ENCODE assay signal across 25 cellular contexts in the genomic region with DNA sequence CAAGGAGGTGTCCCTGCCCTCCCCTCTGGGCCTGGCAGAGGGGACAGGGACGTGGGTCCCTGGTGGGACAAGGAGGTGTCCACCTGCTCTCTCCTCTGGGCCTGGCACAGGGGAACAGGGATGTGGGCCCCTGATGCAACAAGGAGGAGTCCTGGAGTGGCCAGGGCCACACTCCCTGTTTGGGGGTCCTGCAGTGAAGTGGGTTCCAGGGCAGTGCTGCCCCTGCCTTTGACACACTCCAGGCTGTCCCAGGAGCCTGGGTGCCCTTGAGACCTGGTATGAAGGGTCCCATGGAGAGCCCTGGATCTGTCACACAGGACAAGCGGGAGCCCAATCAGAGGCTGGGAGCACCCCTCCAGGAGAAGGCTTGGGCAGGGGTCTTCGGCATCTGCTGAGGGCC.
DNase-seq lines count a peak whose midpoint lies in the region; ATAC-seq, FAIRE-seq and TF ChIP-seq lines count a peak whose summit lies in the region.
"Had no signal": no experiment of that assay in that cellular context is flagged by ENCODE, and none has a peak within 500 bp of the region (broad histone marks: within the 10 kb centered on the region; RNA-seq: fewer than 3 reads in every experiment).

No MANE protein-coding gene starts in this region.

- H3K79me2 ChIP-seq in HepG2 (ENCODE audit: insufficient read depth, low read length) = no peaks in the 10 kb centered on the region

- no peak overlapping the region for H3K9ac ChIP-seq in HepG2 (ENCODE audit: insufficient read depth, low read depth, low read length)
- H3K9ac ChIP-seq: BLaER1 treated with 17β-estradiol and CSF1 and Interleukin-3, amounts not matched to agents 10 nM and 100 nM had no signal

- H3K36me3 Mint-ChIP-seq in activated naive CD4-positive, alpha-beta T cell treated with anti-CD3 and anti-CD28 coated beads for 36 hours (ENCODE audit: low read depth) = no peaks in the 10 kb centered on the region
- H3K36me3 Mint-ChIP-seq in activated T-helper 1 cell treated with anti-CD3 and anti-CD28 coated beads, Interleukin-12 subunit alpha, Interleukin-12 subunit beta, Interleukin-2, Interleukin-4 antibody, amounts not matched to agents 30 ng/mL and 10 ng/mL and 1 ng/mL, durations not matched to agents 14 hours and 24 hours and 36 hours (ENCODE audit: low read depth) = no peaks in the 10 kb centered on the region
- H3K36me3 Mint-ChIP-seq: CD14-positive monocyte; CD8-positive, alpha-beta memory T cell had no signal

- H3K4me1 Mint-ChIP-seq in activated naive CD4-positive, alpha-beta T cell treated with anti-CD3 and anti-CD28 coated beads for 36 hours (ENCODE audit: low read depth) = no peaks in the 10 kb centered on the region
- H3K4me1 Mint-ChIP-seq in activated T-helper 1 cell treated with anti-CD3 and anti-CD28 coated beads, Interleukin-12 subunit alpha, Interleukin-12 subunit beta, Interleukin-2, Interleukin-4 antibody, amounts not matched to agents 30 ng/mL and 10 ng/mL and 1 ng/mL, durations not matched to agents 14 hours and 24 hours and 36 hours (ENCODE audit: low read depth) = no peaks in the 10 kb centered on the region
- H3K4me1 Mint-ChIP-seq: CD14-positive monocyte; CD8-positive, alpha-beta memory T cell had no signal

- BruUV-seq in HepG2 (replicated peaks; lab: Mats Ljungman, UMichigan) = no TSS peak

- CTCF ChIA-PET in HepG2 (lab: Yijun Ruan, JAX; ENCODE audit: low intra/inter-chr PET ratio, low total read pairs) = no interaction called here
- CTCF ChIA-PET in activated naive CD4-positive, alpha-beta T cell treated with anti-CD3 and anti-CD28 coated beads for 36 hours (lab: Charles Lee) = no interaction called here

- TF ChIP-seq CTCF in right lobe of liver (IDR thresholded peaks at IDR 0.05) (no peak), HepG2 (CRISPR knock-in tag; IDR thresholded peaks at IDR 0.05) (no peak), lower lobe of right lung (IDR thresholded peaks at IDR 0.05) (no peak)

- DNase-seq in right lobe of liver (peak in 2 of 3 donors; percentile 8 to 36), HepG2 (ENCODE audit: low spot score) (no peak), lower lobe of right lung (peak; percentile 35), posterior vena cava (ENCODE audit: low spot score) (peak; percentile 45), NCI-H2081 treated with DMSO at 0.1 percent for 48 hours (lab: John Stamatoyannopoulos, UW) (no peak)
- DNase-seq in activated naive CD4-positive, alpha-beta T cell treated with anti-CD3 and anti-CD28 coated beads for 36 hours = no peak
- DNase-seq in activated T-helper 1 cell treated with anti-CD3 and anti-CD28 coated beads, Interleukin-12 subunit alpha, Interleukin-12 subunit beta, Interleukin-2, Interleukin-4 antibody, amounts not matched to agents 30 ng/mL and 10 ng/mL and 1 ng/mL, durations not matched to agents 14 hours and 24 hours and 36 hours (ENCODE audit: low spot score) = no peak
- DNase-seq: 8988T; ACHN; AML-193; BE2C; CD4-positive, alpha-beta T cell; DMS 273 treated with DMSO at 0.1 percent for 48 hours; DMS79; EL; GDM1; H9 had no signal

- WGBS in right lobe of liver (ENCODE audit: insufficient coverage, low coverage, low lambda C conversion rate, missing lambda C conversion rate) = no CpG with 5 or more reads among the region's 3 CpGs
- WGBS in HepG2 (ENCODE audit: low lambda C conversion rate) = 0% methylated on average over 1 of the region's 3 CpGs

- H3K4me1 ChIP-seq in right lobe of liver (peaks cover 0 to 7% (median 0%) of the 10 kb centered on the region in 4 donors), HepG2 (ENCODE audit: insufficient read depth, low read length) (no peaks in the 10 kb centered on the region), lower lobe of right lung (no peaks in the 10 kb centered on the region)
- H3K4me1 ChIP-seq: BE2C had no signal

- TF ChIP-seq EP300 in HepG2 (IDR thresholded peaks at IDR 0.05; ENCODE audit: low read depth in 2 of 2, low read length in 2 of 2) (no peak), HepG2 (CRISPR knock-in tag; IDR thresholded peaks at IDR 0.05; ENCODE audit: borderline replicate concordance) (no peak)

- H3K27me3 ChIP-seq in right lobe of liver (no peaks in the 10 kb centered on the region), HepG2 (ENCODE audit: control insufficient read depth in 1 of 2, insufficient read depth in 2 of 2, low read length in 2 of 2) (peaks cover 19 to 96% of the 10 kb centered on the region in 2 experiments), lower lobe of right lung (ENCODE audit: low read depth) (no peaks in the 10 kb centered on the region)
- H3K27me3 ChIP-seq: BE2C had no signal

- H3K4me3 Mint-ChIP-seq in activated naive CD4-positive, alpha-beta T cell treated with anti-CD3 and anti-CD28 coated beads for 36 hours = no peak overlapping the region
- no peak overlapping the region for H3K4me3 Mint-ChIP-seq in activated T-helper 1 cell treated with anti-CD3 and anti-CD28 coated beads, Interleukin-12 subunit alpha, Interleukin-12 subunit beta, Interleukin-2, Interleukin-4 antibody, amounts not matched to agents 30 ng/mL and 10 ng/mL and 1 ng/mL, durations not matched to agents 14 hours and 24 hours and 36 hours
- H3K4me3 Mint-ChIP-seq: CD14-positive monocyte; CD4-positive, alpha-beta T cell; GM23338; H9 had no signal

- POLR2A ChIA-PET in HepG2 (lab: Yijun Ruan, JAX) = no interaction called here

- H3K27ac Mint-ChIP-seq in activated naive CD4-positive, alpha-beta T cell treated with anti-CD3 and anti-CD28 coated beads for 36 hours = no peak overlapping the region
- no peak overlapping the region for H3K27ac Mint-ChIP-seq in activated T-helper 1 cell treated with anti-CD3 and anti-CD28 coated beads, Interleukin-12 subunit alpha, Interleukin-12 subunit beta, Interleukin-2, Interleukin-4 antibody, amounts not matched to agents 30 ng/mL and 10 ng/mL and 1 ng/mL, durations not matched to agents 14 hours and 24 hours and 36 hours
- H3K27ac Mint-ChIP-seq: CD14-positive monocyte; CD4-positive, alpha-beta T cell; CD8-positive, alpha-beta memory T cell; GM23338; H9 had no signal

- H3K9me3 ChIP-seq in right lobe of liver (no peaks in the 10 kb centered on the region), HepG2 (ENCODE audit: low read length) (peaks cover 4% of the 10 kb centered on the region; the same call in 1 of the 2 replicates), lower lobe of right lung (peaks cover 6% of the 10 kb centered on the region)
- H3K9me3 ChIP-seq: BE2C had no signal

- H2AFZ ChIP-seq in HepG2 (ENCODE audit: low read length) = no peak overlapping the region
- H2AFZ ChIP-seq: GM23338 had no signal

- ATAC-seq in right lobe of liver = no peak
- no peak for ATAC-seq in HepG2
- peak in 1 of 2 donors; percentile 4 for ATAC-seq in lower lobe of right lung
- ATAC-seq: A549, GM12878, GM23338, HCT116 had no signal

- H3K9me3 Mint-ChIP-seq in activated naive CD4-positive, alpha-beta T cell treated with anti-CD3 and anti-CD28 coated beads for 36 hours = peaks cover 12% of the 10 kb centered on the region
- peaks cover 11% of the 10 kb centered on the region for H3K9me3 Mint-ChIP-seq in activated T-helper 1 cell treated with anti-CD3 and anti-CD28 coated beads, Interleukin-12 subunit alpha, Interleukin-12 subunit beta, Interleukin-2, Interleukin-4 antibody, amounts not matched to agents 30 ng/mL and 10 ng/mL and 1 ng/mL, durations not matched to agents 14 hours and 24 hours and 36 hours

- TF ChIP-seq POLR2A in right lobe of liver (IDR thresholded peaks at IDR 0.05) = no peak
- TF ChIP-seq POLR2A in HepG2 (IDR thresholded peaks at IDR 0.05; ENCODE audit: insufficient read depth in 1 of 2, low read depth in 2 of 2, low read length in 2 of 2) = no peak

- H3K27ac ChIP-seq in right lobe of liver (no peak overlapping the region), HepG2 (ENCODE audit: extremely low read length, insufficient read depth, low read length) (no peak overlapping the region), lower lobe of right lung (no peak overlapping the region)
- H3K27ac ChIP-seq: A549; BLaER1 treated with 17β-estradiol and CSF1 and Interleukin-3, amounts not matched to agents 10 nM and 100 nM had no signal

- H3K4me2 ChIP-seq in HepG2 (ENCODE audit: low read depth, low read length) = no peak overlapping the region
- H3K4me2 ChIP-seq: A549; BLaER1 treated with 17β-estradiol and CSF1 and Interleukin-3, amounts not matched to agents 10 nM and 100 nM; GM23338 had no signal

- no peaks in the 10 kb centered on the region for H4K20me1 ChIP-seq in HepG2 (ENCODE audit: insufficient read depth, low read length)

- no peak for FAIRE-seq in HepG2 (lab: Jason Lieb, UNC)
- FAIRE-seq: A549, D721Med, GM12878 had no signal

- H3K4me3 ChIP-seq in right lobe of liver = no peak overlapping the region
- H3K4me3 ChIP-seq in HepG2 (replicated peaks in 1 of 3; ENCODE audit: insufficient read depth in 1 of 3, low read depth in 2 of 3, low read length in 3 of 3) = no peak overlapping the region
- H3K4me3 ChIP-seq in lower lobe of right lung = no peak overlapping the region
- H3K4me3 ChIP-seq: A549; BLaER1 treated with 17β-estradiol and CSF1 and Interleukin-3, amounts not matched to agents 10 nM and 100 nM; GM12878; GM23338 had no signal

- H3K27me3 Mint-ChIP-seq in activated naive CD4-positive, alpha-beta T cell treated with anti-CD3 and anti-CD28 coated beads for 36 hours (ENCODE audit: low read depth) = peaks cover 2% of the 10 kb centered on the region
- H3K27me3 Mint-ChIP-seq in activated T-helper 1 cell treated with anti-CD3 and anti-CD28 coated beads, Interleukin-12 subunit alpha, Interleukin-12 subunit beta, Interleukin-2, Interleukin-4 antibody, amounts not matched to agents 30 ng/mL and 10 ng/mL and 1 ng/mL, durations not matched to agents 14 hours and 24 hours and 36 hours (ENCODE audit: insufficient read depth) = no peaks in the 10 kb centered on the region
- H3K27me3 Mint-ChIP-seq: CD4-positive, alpha-beta T cell had no signal

- TF ChIP-seq RAD21 in HepG2 (CRISPR knock-in tag; IDR thresholded peaks at IDR 0.05) = no peak

- intact Hi-C loops in right lobe of liver (cut with DNase I) = no loop called here
- intact Hi-C loops in HepG2 (cut with micrococcal nuclease; ENCODE audit: unreplicated experiment) = no loop called here
- intact Hi-C loops in lower lobe of right lung (cut with DNase I) = no loop called here
- intact Hi-C loops in posterior vena cava (cut with DNase I) = no loop called here
- intact Hi-C loops in activated naive CD4-positive, alpha-beta T cell treated with anti-CD3 and anti-CD28 coated beads for 36 hours (cut with micrococcal nuclease) = no loop called here
- intact Hi-C loops in activated T-helper 1 cell treated with anti-CD3 and anti-CD28 coated beads, Interleukin-12 subunit alpha, Interleukin-12 subunit beta, Interleukin-2, Interleukin-4 antibody, amounts not matched to agents 30 ng/mL and 10 ng/mL and 1 ng/mL, durations not matched to agents 14 hours and 24 hours and 36 hours (cut with micrococcal nuclease) = no loop called here

- in situ Hi-C loops in HepG2 (cut with HindIII; ENCODE audit: extremely low pct_ligation_motif_present, low pct_unique_long_range_greater_than_20kb) = no loop called here

- H3K36me3 ChIP-seq in right lobe of liver = no peaks in the 10 kb centered on the region
- H3K36me3 ChIP-seq in HepG2 (replicated peaks in 1 of 2; ENCODE audit: control insufficient read depth in 1 of 2, insufficient read depth in 2 of 2, low read length in 2 of 2) = no peaks in the 10 kb centered on the region
- H3K36me3 ChIP-seq in lower lobe of right lung = no peaks in the 10 kb centered on the region
- H3K36me3 ChIP-seq: BE2C; BLaER1 treated with 17β-estradiol and CSF1 and Interleukin-3, amounts not matched to agents 10 nM and 100 nM had no signal

Comparison
In these comparisons a context has a peak if more than half of its experiments do, and no peak if none do; other contexts are left out.
1. DNase-seq: peak in right lobe of liver (2 of 3), lower lobe of right lung (single experiment) and posterior vena cava (single experiment); none in HepG2 (single experiment), activated naive CD4-positive, alpha-beta T cell treated with anti-CD3 and anti-CD28 coated beads for 36 hours (single experiment), activated T-helper 1 cell treated with anti-CD3 and anti-CD28 coated beads, Interleukin-12 subunit alpha, Interleukin-12 subunit beta, Interleukin-2, Interleukin-4 antibody, amounts not matched to agents 30 ng/mL and 10 ng/mL and 1 ng/mL, durations not matched to agents 14 hours and 24 hours and 36 hours (single experiment) and NCI-H2081 treated with DMSO at 0.1 percent for 48 hours (single experiment).